Comparison of ENCODE assay signal across 16 cellular contexts in genomic region chr1:204255225-204255624, GRCh38. TPM values are rescaled to one million over a fixed set of nuclear protein-coding genes. Genes with fewer than 3 reads are reported as not detected.
DNase-seq lines count a peak whose midpoint lies in the region; TF ChIP-seq lines count a peak whose summit lies in the region.
"Had no signal": no experiment of that assay in that cellular context is flagged by ENCODE, and none has a peak within 500 bp of the region (broad histone marks: within the 10 kb centered on the region; RNA-seq: fewer than 3 reads in every experiment).

No MANE protein-coding gene starts in this region.

- H3K9me3 ChIP-seq in SK-N-MC (ENCODE audit: low read depth, low read length): no peaks in the 10 kb centered on the region
- no peaks in the 10 kb centered on the region for H3K9me3 ChIP-seq in liver (ENCODE audit: control insufficient read depth in 4 of 4, low read length in 3 of 4)
- H3K9me3 ChIP-seq: gastroesophageal sphincter, left ventricle myocardium inferior had no signal

- no peak for TF ChIP-seq RAD21 in liver (IDR thresholded peaks at IDR 0.05)

- DNase-seq in DMS79 (lab: John Stamatoyannopoulos, UW): peak; percentile 16
- peak; percentile 40 for DNase-seq in NCI-H1694 (lab: John Stamatoyannopoulos, UW)
- DNase-seq in SK-N-MC (ENCODE audit: low read depth, low spot score): peak; percentile 78
- DNase-seq in epidermal melanocyte (ENCODE audit: insufficient read length, low spot score): no peak
- no peak for DNase-seq in medulla oblongata (ENCODE audit: extremely low spot score)
- no peak for DNase-seq in ACHN
- DNase-seq in SHP77 treated with DMSO at 0.1 percent for 48 hours (lab: John Stamatoyannopoulos, UW): no peak
- DNase-seq: activated CD4-positive, alpha-beta memory T cell treated with anti-CD3 and anti-CD28 coated beads for 36 hours; C1 segment of cervical spinal cord; left ventricle myocardium inferior; NCI-H2227 treated with DMSO at 0.1 percent for 48 hours; RPMI8226 had no signal

- no peak for TF ChIP-seq CTCF in liver (IDR thresholded peaks at IDR 0.05; ENCODE audit: low read depth, low read length, missing input control)

- 76% methylated on average over 5 of the region's 5 CpGs for WGBS in liver

- no peaks in the 10 kb centered on the region for H3K27me3 ChIP-seq in liver (ENCODE audit: control insufficient read depth in 4 of 4, insufficient read depth in 4 of 4, low read length in 3 of 4)

- H3K27ac ChIP-seq in SK-N-MC: no peak overlapping the region
- peak overlapping the region; percentile 73 to 95 for H3K27ac ChIP-seq in liver (ENCODE audit: low read depth in 1 of 2, low read length in 2 of 2)

- H3K4me3 ChIP-seq in SK-N-MC (peak overlapping the region; percentile 46), liver (ENCODE audit: low read depth in 1 of 3, low read length in 3 of 3) (no peak overlapping the region)
- H3K4me3 ChIP-seq: gastroesophageal sphincter, K562, left ventricle myocardium inferior had no signal

- in situ Hi-C loops in ACHN (cut with HindIII; ENCODE audit: low pct_ligation_motif_present, low pct_unique_long_range_greater_than_20kb, low sequenced_read_pairs): no loop called here

- peaks cover 6 to 65% (median 50%) of the 10 kb centered on the region in 4 donors for H3K4me1 ChIP-seq in liver (ENCODE audit: control insufficient read depth in 4 of 4, insufficient read depth in 4 of 4, low read length in 3 of 4)

- no peak overlapping the region for H3K9ac ChIP-seq in SK-N-MC (ENCODE audit: insufficient read length)
- H3K9ac ChIP-seq in liver (ENCODE audit: low read depth in 1 of 2, low read length in 2 of 2): peak overlapping the region in 1 of 2 donors; percentile 19

- no peaks in the 10 kb centered on the region for H3K36me3 ChIP-seq in SK-N-MC (ENCODE audit: insufficient read depth, low read length)
- peaks cover 0 to 5% (median 3%) of the 10 kb centered on the region in 4 donors for H3K36me3 ChIP-seq in liver (ENCODE audit: control insufficient read depth in 4 of 4, insufficient read depth in 3 of 4, low read depth in 1 of 4, low read length in 3 of 4)
- H3K36me3 ChIP-seq: gastroesophageal sphincter had no signal

TF ChIP-seq in liver, 16 proteins besides CTCF, POLR2A, EP300 and RAD21:
- TF ChIP-seq NR2F2 (IDR thresholded peaks at IDR 0.05): no peak
- no peak for TF ChIP-seq JUND (IDR thresholded peaks at IDR 0.05)
- no peak for TF ChIP-seq GABPA (IDR thresholded peaks at IDR 0.05 in 1 of 2, conservative IDR thresholded peaks at IDR 0.05 in 1 of 2)
- TF ChIP-seq ZBTB33 (IDR thresholded peaks at IDR 0.05): no peak
- no peak for TF ChIP-seq REST (IDR thresholded peaks at IDR 0.05)
- TF ChIP-seq HNF4A (conservative IDR thresholded peaks at IDR 0.05): no peak

RNA-seq across cellular contexts. Expression of gene GOLT1A, which starts 41.4 kb away (rescaled TPM):
- 10 to 100 TPM; 14.1 to 24.8 TPM for total RNA-seq in liver
- 100 to 1,000 TPM in 1 of 2 donors, 10 to 100 TPM in 1; 80.6 to 103 TPM for polyA plus RNA-seq in liver
- total RNA-seq: K562, left ventricle myocardium inferior, subcutaneous adipose tissue had no signal
- polyA plus RNA-seq: K562 had no signal

RNA-seq across cellular contexts. Expression of gene KISS1, which starts 58.9 kb away (rescaled TPM):
- under 1 TPM in 1 of 2 donors, not detected in 1; 0.50 TPM for total RNA-seq in liver
- 1 to 10 TPM in 1 of 2 donors, not detected in 1; 1.4 TPM for polyA plus RNA-seq in liver
- total RNA-seq: activated CD4-positive, alpha-beta memory T cell treated with anti-CD3 and anti-CD28 coated beads for 36 hours; gastroesophageal sphincter; K562; left ventricle myocardium inferior; subcutaneous adipose tissue had no signal

Comparison
In these comparisons a context has a peak if more than half of its experiments do, and no peak if none do; other contexts are left out.
1. DNase-seq: peak in DMS79 (single experiment), NCI-H1694 (single experiment) and SK-N-MC (single experiment); none in epidermal melanocyte (single experiment), medulla oblongata (single experiment), ACHN (single experiment) and SHP77 treated with DMSO at 0.1 percent for 48 hours (single experiment).